ENCODE assay signal across 25 cellular contexts in the genomic region with DNA sequence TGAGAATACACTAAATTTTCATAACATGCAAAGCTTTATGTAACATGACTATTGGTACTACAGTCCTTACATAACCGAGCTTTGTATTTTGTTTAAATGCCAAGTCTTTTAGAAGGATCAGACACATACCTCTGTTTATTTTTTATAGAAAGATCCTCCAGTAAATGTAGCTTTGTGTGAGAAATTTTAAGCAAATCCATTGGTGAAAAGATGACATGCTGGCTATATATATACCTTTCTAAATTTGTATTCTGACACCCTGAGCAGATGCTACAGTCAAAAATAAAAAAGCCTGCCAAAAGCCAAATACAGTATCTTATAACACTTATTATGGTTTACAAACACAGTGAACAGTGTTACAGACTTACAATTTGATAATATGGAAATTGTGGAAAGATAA. TPM values are rescaled to one million over a fixed set of nuclear protein-coding genes. Genes with fewer than 3 reads are reported as not detected.
DNase-seq lines count a peak whose midpoint lies in the region; ATAC-seq and TF ChIP-seq lines count a peak whose summit lies in the region.
"Had no signal": no experiment of that assay in that cellular context is flagged by ENCODE, and none has a peak within 500 bp of the region (broad histone marks: within the 10 kb centered on the region; RNA-seq: fewer than 3 reads in every experiment).

A gene (minus strand): TSS at position 201 of the 400 bp plus-strand sequence. CDS start 1,525 bp downstream, outside the sequence.

- H3K36me3 ChIP-seq in GM23338 (ENCODE audit: insufficient read depth): no peaks in the 10 kb centered on the region
- peaks cover 0 to 3% (median 0%) of the 10 kb centered on the region in 3 donors for H3K36me3 ChIP-seq in skeletal muscle tissue (ENCODE audit: control insufficient read depth in 3 of 3, insufficient read depth in 3 of 3, low read length in 3 of 3)
- H3K36me3 ChIP-seq in aorta (ENCODE audit: control insufficient read depth in 1 of 2, insufficient read depth in 2 of 2, low read length in 1 of 2): no peaks in the 10 kb centered on the region
- H3K36me3 ChIP-seq in ovary: no peaks in the 10 kb centered on the region

- DNase-seq in GM23338 (ENCODE audit: low spot score) (no peak), NCI-H446 treated with DMSO at 0.1 percent for 48 hours (lab: John Stamatoyannopoulos, UW) (peak; percentile 41), myocyte (ENCODE audit: low read depth) (peak; percentile 46), aorta (no peak), NOMO-1 treated with dmso at 0.1 percent for 144 hours (lab: John Stamatoyannopoulos, UW; ENCODE audit: unreplicated experiment) (no peak), ovary (no peak)
- DNase-seq: CD4-positive, alpha-beta memory T cell; COR-L47; DMS79; EL; GF-D8; MM.1S; NCI-H524 treated with DMSO at 0.1 percent for 48 hours; NCI-H774; SHP77 treated with DMSO at 0.1 percent for 48 hours had no signal

- H4K20me1 ChIP-seq in GM23338 (replicated peaks; ENCODE audit: insufficient read depth): no peaks in the 10 kb centered on the region

- no peaks in the 10 kb centered on the region for H3K27me3 Mint-ChIP-seq in GM23338 (ENCODE audit: insufficient read depth, low read depth, poor library complexity)
- H3K27me3 Mint-ChIP-seq: IgD-negative memory B cell had no signal

- TF ChIP-seq EP300 in ovary (IDR thresholded peaks at IDR 0.05): no peak

- no peak within 1 kb of the TSS for H3K4me2 ChIP-seq in GM23338
- H3K4me2 ChIP-seq: A549, KMS-11 had no signal

- ATAC-seq in GM23338 (no peak), aorta (ENCODE audit: low FRiP score) (no peak)
- ATAC-seq: A549, HCT116, Panc1 had no signal

- H3K9ac ChIP-seq in skeletal muscle tissue (ENCODE audit: low read depth in 1 of 3, low read length in 3 of 3): peak within 1 kb of the TSS; percentile 71 to 95 (median 76)
- H3K9ac ChIP-seq: KMS-11 had no signal

- no peaks in the 10 kb centered on the region for H3K9me3 ChIP-seq in skeletal muscle tissue (ENCODE audit: control insufficient read depth in 3 of 3, low read length in 3 of 3)
- H3K9me3 ChIP-seq in aorta (ENCODE audit: control insufficient read depth, low read length): no peaks in the 10 kb centered on the region
- H3K9me3 ChIP-seq in ovary: no peaks in the 10 kb centered on the region
- H3K9me3 ChIP-seq: A549 had no signal

- no peak within 1 kb of the TSS for H3K4me3 Mint-ChIP-seq in GM23338
- H3K4me3 Mint-ChIP-seq: CD4-positive, alpha-beta memory T cell; IgD-negative memory B cell had no signal

- no peak for TF ChIP-seq CTCF in GM23338 (conservative IDR thresholded peaks at IDR 0.05; ENCODE audit: low read depth in 2 of 2)
- no peak for TF ChIP-seq CTCF in ovary (IDR thresholded peaks at IDR 0.05)

- TF ChIP-seq POLR2A in ovary (IDR thresholded peaks at IDR 0.05): no peak

- H3K27ac ChIP-seq in GM23338 (ENCODE audit: low read depth): no peak within 1 kb of the TSS
- H3K27ac ChIP-seq in skeletal muscle tissue (ENCODE audit: low read depth, low read length): peak within 1 kb of the TSS; percentile 86
- H3K27ac ChIP-seq in aorta (ENCODE audit: low read depth in 1 of 2, low read length in 2 of 2): no peak within 1 kb of the TSS
- no peak within 1 kb of the TSS for H3K27ac ChIP-seq in ovary
- H3K27ac ChIP-seq: A549, HL-60, KMS-11, RWPE1 had no signal

- H3K27ac Mint-ChIP-seq in GM23338: no peak within 1 kb of the TSS
- H3K27ac Mint-ChIP-seq: CD4-positive, alpha-beta memory T cell; IgD-negative memory B cell had no signal

- no peaks in the 10 kb centered on the region for H3K36me3 Mint-ChIP-seq in GM23338 (ENCODE audit: low read depth)
- H3K36me3 Mint-ChIP-seq: CD4-positive, alpha-beta memory T cell had no signal

- H3K9me3 Mint-ChIP-seq in GM23338: no peaks in the 10 kb centered on the region
- H3K9me3 Mint-ChIP-seq: CD4-positive, alpha-beta memory T cell; IgD-negative memory B cell had no signal

- no peaks in the 10 kb centered on the region for H3F3A ChIP-seq in GM23338 (replicated peaks; ENCODE audit: low read depth)

- 11 to 30% methylated on average over 1 of the region's 1 CpG for WGBS in aorta, 2 donors
- 55 to 77% (median 70%) methylated on average over 1 of the region's 1 CpG for WGBS in ovary, 3 donors

- H3K4me1 ChIP-seq in GM23338 (ENCODE audit: insufficient read depth) (no peaks in the 10 kb centered on the region), skeletal muscle tissue (ENCODE audit: control insufficient read depth in 3 of 3, insufficient read depth in 3 of 3, low read length in 3 of 3) (peaks cover 0 to 6% (median 5%) of the 10 kb centered on the region in 3 donors), aorta (ENCODE audit: control insufficient read depth in 1 of 2, insufficient read depth in 2 of 2, low read length in 2 of 2) (no peaks in the 10 kb centered on the region), ovary (ENCODE audit: insufficient read depth) (no peaks in the 10 kb centered on the region)
- H3K4me1 ChIP-seq: A549 had no signal

- H2AFZ ChIP-seq in GM23338: peak within 1 kb of the TSS; percentile 56; the same call in 1 of the 2 replicates

- intact Hi-C loops in aorta (cut with DNase I) (no loop called here), ovary (cut with DNase I) (no loop called here)

- no peaks in the 10 kb centered on the region for H3K27me3 ChIP-seq in GM23338 (ENCODE audit: insufficient read depth)
- H3K27me3 ChIP-seq in skeletal muscle tissue (ENCODE audit: control insufficient read depth in 3 of 3, insufficient read depth in 3 of 3, low read length in 3 of 3): no peaks in the 10 kb centered on the region
- H3K27me3 ChIP-seq in aorta (ENCODE audit: control insufficient read depth in 1 of 2, insufficient read depth in 2 of 2, low read length in 1 of 2): no peaks in the 10 kb centered on the region
- H3K27me3 ChIP-seq in ovary: no peaks in the 10 kb centered on the region

- H3K9me2 ChIP-seq in GM23338 (ENCODE audit: insufficient read depth): no peaks in the 10 kb centered on the region

- H3K4me3 ChIP-seq in GM23338 (no peak within 1 kb of the TSS), skeletal muscle tissue (ENCODE audit: low read length in 3 of 3) (peak within 1 kb of the TSS; percentile 36 to 67 (median 41)), aorta (ENCODE audit: low read length in 2 of 2) (no peak within 1 kb of the TSS), ovary (no peak within 1 kb of the TSS)
- H3K4me3 ChIP-seq: A549 had no signal

- no peaks in the 10 kb centered on the region for H3K79me2 ChIP-seq in GM23338 (replicated peaks; ENCODE audit: insufficient read depth)

- H3K4me1 Mint-ChIP-seq in GM23338: no peaks in the 10 kb centered on the region
- H3K4me1 Mint-ChIP-seq: CD4-positive, alpha-beta memory T cell; IgD-negative memory B cell had no signal

TF ChIP-seq in GM23338, 12 proteins besides CTCF, POLR2A, EP300 and RAD21:
- TF ChIP-seq JUNB (IDR thresholded peaks at IDR 0.05; ENCODE audit: unreplicated experiment) (no peak), EZH2phosphoT487 (IDR thresholded peaks at IDR 0.05; ENCODE audit: unreplicated experiment) (no peak), NANOG (IDR thresholded peaks at IDR 0.05; ENCODE audit: borderline replicate concordance) (no peak)
- TF ChIP-seq, protein P1, sequence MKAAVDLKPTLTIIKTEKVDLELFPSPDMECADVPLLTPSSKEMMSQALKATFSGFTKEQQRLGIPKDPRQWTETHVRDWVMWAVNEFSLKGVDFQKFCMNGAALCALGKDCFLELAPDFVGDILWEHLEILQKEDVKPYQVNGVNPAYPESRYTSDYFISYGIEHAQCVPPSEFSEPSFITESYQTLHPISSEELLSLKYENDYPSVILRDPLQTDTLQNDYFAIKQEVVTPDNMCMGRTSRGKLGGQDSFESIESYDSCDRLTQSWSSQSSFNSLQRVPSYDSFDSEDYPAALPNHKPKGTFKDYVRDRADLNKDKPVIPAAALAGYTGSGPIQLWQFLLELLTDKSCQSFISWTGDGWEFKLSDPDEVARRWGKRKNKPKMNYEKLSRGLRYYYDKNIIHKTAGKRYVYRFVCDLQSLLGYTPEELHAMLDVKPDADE (IDR thresholded peaks at IDR 0.05): no peak

RNA-seq across cellular contexts. Expression of the gene that starts here (rescaled TPM):
- not detected in 2 replicates for total RNA-seq in GM23338 (2014; rRNA removed; shearing (Covaris generic))
- polyA plus RNA-seq in GM23338 (2016; fragmentation: Nextera tagmentation; extraction: Ambion mirVana) (not detected in 2 replicates), aorta (not detected), ovary (under 1 TPM in 1 of 2 donors, not detected in 1; 0.28 TPM)
- total RNA-seq in myocyte (4.9 and 5.8 TPM in 2 replicates), skeletal muscle tissue (6.8 TPM), aorta (not detected), ovary (1 to 10 TPM in 1 of 7 donors, under 1 TPM in 4, not detected in 2; 0.28 to 1.4 (median 0.53) TPM)
- 2.8 TPM for polyA plus RNA-seq in myocyte (2012)
- total RNA-seq: CD4-positive, alpha-beta memory T cell; H1; OCI-LY7 had no signal
- polyA plus RNA-seq: A549; CD4-positive, alpha-beta memory T cell; H1; IgD-negative memory B cell had no signal

Comparison
In these comparisons a context has a peak if more than half of its experiments do, and no peak if none do; other contexts are left out.
1. DNase-seq: peak in NCI-H446 treated with DMSO at 0.1 percent for 48 hours (single experiment) and myocyte (single experiment); none in GM23338 (single experiment), aorta (0 of 2), NOMO-1 treated with dmso at 0.1 percent for 144 hours (single experiment) and ovary (0 of 5).
2. H3K4me3 ChIP-seq: peak in skeletal muscle tissue (3 of 3); none in GM23338 (single experiment), aorta (0 of 2) and ovary (single experiment).